30 cellular contexts compared by ENCODE assay signal in the genomic region with DNA sequence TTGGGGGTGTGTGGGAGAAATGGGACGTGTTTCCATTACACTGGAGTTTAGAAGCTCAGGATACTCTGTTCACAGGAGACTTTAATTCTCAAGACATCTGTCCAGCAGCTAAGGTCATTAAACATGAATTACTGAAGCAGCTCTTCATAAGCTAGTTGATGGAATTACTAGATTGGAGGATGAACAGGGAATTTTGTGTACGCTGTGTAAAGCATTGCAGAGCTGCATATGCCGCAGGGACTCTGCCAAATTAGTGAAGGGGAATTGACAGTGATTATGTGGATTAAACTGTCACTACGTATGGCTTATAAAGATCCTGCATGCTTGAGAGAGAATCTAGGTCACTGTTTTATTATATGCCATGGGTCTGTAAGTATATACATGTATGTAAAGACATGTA.
"Had no signal": no experiment of that assay in that cellular context is flagged by ENCODE, and none has a peak within 500 bp of the region (broad histone marks: within the 10 kb centered on the region; RNA-seq: fewer than 3 reads in every experiment).

No MANE protein-coding gene starts in this region.

- DNase-seq: activated CD4-positive, alpha-beta memory T cell treated with anti-CD3 and anti-CD28 coated beads, Interleukin-2, amount 10 ng/mL, durations not matched to agents 7 days and 5 days; activated CD4-positive, alpha-beta T cell treated with anti-CD3 and anti-CD28 coated beads for 4 hours; activated CD4-positive, alpha-beta T cell treated with anti-CD3 and anti-CD28 coated beads, Interleukin-2, amount 10 ng/mL, durations not matched to agents 7 days and 5 days; activated CD4-positive, alpha-beta T cell treated with anti-CD3 and anti-CD28 coated beads, Interleukin-2, amount 50 U/mL, for 4 hours; activated CD4-positive, CD25-positive, alpha-beta regulatory T cell; activated CD4-positive, CD25-positive, alpha-beta regulatory T cell treated with anti-CD3 and anti-CD28 coated beads, Interleukin-2, amount 50 U/mL, for 72 hours; activated CD8-positive, alpha-beta memory T cell treated with anti-CD3 and anti-CD28 coated beads, Interleukin-2, amount 50 U/mL, for 48 hours; activated gamma-delta T cell; activated naive CD4-positive, alpha-beta T cell; activated naive CD4-positive, alpha-beta T cell treated with anti-CD3 and anti-CD28 coated beads, Interleukin-2, amount 10 ng/mL, durations not matched to agents 7 days and 5 days; activated naive CD8-positive, alpha-beta T cell treated with anti-CD3 and anti-CD28 coated beads, Interleukin-2, amount 10 ng/mL, durations not matched to agents 7 days and 5 days; activated T-cell treated with anti-CD3 and anti-CD28 coated beads for 4 hours; activated T-cell treated with anti-CD3 and anti-CD28 coated beads, Interleukin-2, amount 50 U/mL, for 24 hours; activated T-cell treated with anti-CD3 and anti-CD28 coated beads, Interleukin-2, amount 50 U/mL, for 72 hours; dermis blood vessel endothelial cell; effector CD8-positive, alpha-beta T cell; foreskin fibroblast; head of caudate nucleus; hippocampal formation; T-helper 17 cell; T1000 had no signal

- FAIRE-seq: endometrium, endothelial cell of umbilical vein, frontal cortex had no signal

- H3K27ac ChIP-seq: ascending aorta, breast epithelium, cardiac muscle cell, coronary artery, epithelial cell of prostate had no signal

- H3K4me3 ChIP-seq: ascending aorta, breast epithelium, cardiac muscle cell, coronary artery had no signal

- H3K4me1 ChIP-seq: ascending aorta, breast epithelium had no signal

- ATAC-seq: activated naive CD4-positive, alpha-beta T cell treated with anti-CD3 and anti-CD28 coated beads, Interleukin-2, amount 50 U/mL, for 72 hours; activated T-cell treated with anti-CD3 and anti-CD28 coated beads, Interleukin-2, amount 50 U/mL, for 72 hours; T-helper 17 cell had no signal

- H3K27me3 ChIP-seq: ascending aorta, breast epithelium, cardiac muscle cell had no signal

- H3K36me3 ChIP-seq: ascending aorta, breast epithelium, cardiac muscle cell had no signal

- H3K9me3 ChIP-seq: ascending aorta, breast epithelium had no signal
